19 cellular contexts compared by ENCODE assay signal in the genomic region with DNA sequence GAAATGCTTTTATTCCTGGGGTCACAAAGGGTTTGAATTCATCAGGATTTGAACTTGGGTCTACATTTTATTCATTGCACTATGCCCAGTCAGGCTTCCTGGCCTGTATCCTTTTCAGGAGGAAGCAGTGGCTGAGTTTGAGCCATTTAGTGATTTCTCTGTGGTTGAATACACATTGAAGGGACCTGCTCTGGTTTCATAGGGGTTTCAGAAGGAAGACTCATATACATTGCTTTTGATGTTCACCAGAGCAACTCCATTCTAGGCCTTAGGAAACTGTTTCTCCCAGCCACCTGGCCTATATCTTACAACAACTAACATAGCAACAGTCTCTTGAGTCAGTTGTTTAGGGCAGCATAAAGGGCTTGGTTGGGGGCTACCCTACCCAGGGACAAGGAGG.
DNase-seq lines count a peak whose midpoint lies in the region; ATAC-seq and TF ChIP-seq lines count a peak whose summit lies in the region.
"Had no signal": no experiment of that assay in that cellular context is flagged by ENCODE, and none has a peak within 500 bp of the region (broad histone marks: within the 10 kb centered on the region; RNA-seq: fewer than 3 reads in every experiment).

No MANE protein-coding gene starts in this region.

- no peak overlapping the region for H3K27ac ChIP-seq in uterus
- H3K27ac ChIP-seq: BLaER1, RWPE1, SJCRH30 had no signal

- no peaks in the 10 kb centered on the region for H3K36me3 ChIP-seq in uterus
- H3K36me3 ChIP-seq: BLaER1, SJCRH30 had no signal

- H3K9me3 ChIP-seq in uterus: no peaks in the 10 kb centered on the region
- H3K9me3 ChIP-seq: BLaER1, SJCRH30 had no signal

- no peak for TF ChIP-seq CTCF in uterus (IDR thresholded peaks at IDR 0.05)

- no peak overlapping the region for H3K4me3 ChIP-seq in uterus
- H3K4me3 ChIP-seq: BLaER1, K562, SJCRH30 had no signal

- H3K4me1 ChIP-seq in uterus: no peaks in the 10 kb centered on the region
- H3K4me1 ChIP-seq: BLaER1, SJCRH30 had no signal

- H3K27me3 ChIP-seq in uterus: no peaks in the 10 kb centered on the region
- H3K27me3 ChIP-seq: BLaER1, SJCRH30 had no signal

- intact Hi-C loops in uterus (cut with DNase I; ENCODE audit: low total_unique reads): no loop called here

- no peak for TF ChIP-seq POLR2A in uterus (IDR thresholded peaks at IDR 0.05)

- no peak for DNase-seq in uterus
- no peak for DNase-seq in HK-2 (ENCODE audit: unreplicated experiment)
- DNase-seq in activated CD8-positive, alpha-beta memory T cell treated with anti-CD3 and anti-CD28 coated beads, Interleukin-2, amount 50 U/mL, for 4 hours: no peak
- DNase-seq in germinal center (ENCODE audit: low spot score): no peak
- DNase-seq: CD8-positive, alpha-beta T cell; NCI-H1436 treated with DMSO at 0.1 percent for 48 hours; NCI-H2081; NCI-H510A; NCI-H774; PC-3; SJCRH30; T-helper 2 cell had no signal

- ATAC-seq in GM18502 (IDR thresholded peaks at IDR 0.05; ENCODE audit: poor library complexity, unreplicated experiment) (peak; percentile 66), GM21515 (IDR thresholded peaks at IDR 0.05; ENCODE audit: unreplicated experiment) (peak; percentile 79), HG02981 (IDR thresholded peaks at IDR 0.05; ENCODE audit: unreplicated experiment) (peak; percentile 69), HG03565 (IDR thresholded peaks at IDR 0.05; ENCODE audit: unreplicated experiment) (peak; percentile 59)
- ATAC-seq: CD8-positive, alpha-beta T cell; K562; PC-3 had no signal
